16 cellular contexts compared by ENCODE assay signal in the genomic region with DNA sequence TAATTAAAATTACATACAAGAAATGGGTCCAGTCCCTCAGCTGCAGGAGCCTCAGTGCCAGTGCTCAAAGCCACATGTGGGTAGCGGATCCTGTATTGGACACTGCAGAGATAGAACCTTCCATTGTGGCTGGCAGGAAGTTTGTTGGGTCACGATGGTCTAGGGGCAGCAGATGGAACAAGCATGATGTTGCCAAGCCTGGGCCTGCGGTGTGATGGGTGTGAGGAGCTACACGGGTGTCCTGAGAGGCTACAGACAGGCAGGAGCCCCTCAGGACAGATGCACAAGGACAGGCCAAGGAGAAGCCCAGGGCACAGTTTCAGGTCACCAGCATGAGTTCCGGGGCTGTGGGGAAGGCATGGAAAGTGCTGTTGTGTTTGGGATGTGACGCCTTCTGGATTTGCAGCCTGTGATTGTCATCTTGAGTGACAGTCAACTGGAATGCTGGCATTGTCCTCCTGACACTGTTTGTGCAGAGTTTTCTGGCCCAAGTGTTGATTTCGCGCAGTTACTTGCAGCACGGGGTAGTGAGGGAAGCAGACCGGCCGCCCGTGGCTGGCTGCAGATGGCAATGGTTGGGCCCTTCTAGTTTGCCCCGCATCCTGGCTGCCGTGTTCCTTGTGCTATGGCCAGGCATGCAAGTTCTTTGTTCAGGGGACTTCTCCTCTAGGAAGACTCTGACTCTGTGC.
"Had no signal": no experiment of that assay in that cellular context is flagged by ENCODE, and none has a peak within 500 bp of the region (broad histone marks: within the 10 kb centered on the region; RNA-seq: fewer than 3 reads in every experiment).

No MANE protein-coding gene starts in this region.

- H3K4me3 ChIP-seq: body of pancreas, esophagus muscularis mucosa, mucosa of descending colon, stomach, tibial artery, vagina had no signal

- H3K9me3 ChIP-seq: body of pancreas, esophagus muscularis mucosa, mucosa of descending colon, stomach, tibial artery, vagina had no signal

- H3K27me3 ChIP-seq: body of pancreas, esophagus muscularis mucosa, vagina had no signal

- H3K36me3 Mint-ChIP-seq: natural killer cell had no signal

- H3K9me3 Mint-ChIP-seq: central memory CD8-positive, alpha-beta T cell; natural killer cell had no signal

- H3K4me3 Mint-ChIP-seq: central memory CD8-positive, alpha-beta T cell; natural killer cell had no signal

- H3K4me1 ChIP-seq: body of pancreas, esophagus muscularis mucosa, stomach, tibial artery, vagina had no signal

- ATAC-seq: body of pancreas, left lobe of liver, mucosa of descending colon, natural killer cell had no signal

- H3K36me3 ChIP-seq: esophagus muscularis mucosa, stomach, tibial artery, vagina had no signal

- DNase-seq: activated CD4-positive, alpha-beta T cell treated with anti-CD3 and anti-CD28 coated beads, Interleukin-2, amount 50 U/mL, for 4 hours; activated CD4-positive, CD25-positive, alpha-beta regulatory T cell treated with anti-CD3 and anti-CD28 coated beads, Interleukin-2, amount 50 U/mL, for 72 hours; activated gamma-delta T cell treated with Interleukin-2 at 50 U/mL for 16 hours; activated T-cell treated with anti-CD3 and anti-CD28 coated beads, Interleukin-2, amount 50 U/mL, for 48 hours; mammary epithelial cell; mucosa of descending colon; natural killer cell; stimulated activated CD4-positive, alpha-beta T cell treated with anti-CD3 and anti-CD28 coated beads, Interleukin-15, amount 100 ng/mL, for 24 hours; stimulated activated CD4-positive, alpha-beta T cell treated with anti-CD3 and anti-CD28 coated beads, Interleukin-4, amount 100 ng/mL, for 24 hours; stomach had no signal

- H3K27me3 Mint-ChIP-seq: central memory CD8-positive, alpha-beta T cell had no signal

- H3K27ac ChIP-seq: body of pancreas, esophagus muscularis mucosa, stomach, tibial artery, vagina had no signal
